Comparison of ENCODE assay signal across 8 cellular contexts in genomic region chr17:39668141-39668924, GRCh38. TPM values are rescaled to one million over a fixed set of nuclear protein-coding genes. Genes with fewer than 3 reads are reported as not detected.
DNase-seq lines count a peak whose midpoint lies in the region; ATAC-seq and TF ChIP-seq lines count a peak whose summit lies in the region.

A gene with protein sequence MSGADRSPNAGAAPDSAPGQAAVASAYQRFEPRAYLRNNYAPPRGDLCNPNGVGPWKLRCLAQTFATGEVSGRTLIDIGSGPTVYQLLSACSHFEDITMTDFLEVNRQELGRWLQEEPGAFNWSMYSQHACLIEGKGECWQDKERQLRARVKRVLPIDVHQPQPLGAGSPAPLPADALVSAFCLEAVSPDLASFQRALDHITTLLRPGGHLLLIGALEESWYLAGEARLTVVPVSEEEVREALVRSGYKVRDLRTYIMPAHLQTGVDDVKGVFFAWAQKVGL (plus strand): TSS chr17:39668453. CDS start chr17:39668476, 23 bp downstream.

- H3K27me3 Mint-ChIP-seq in HFFc6 (ENCODE audit: insufficient read depth), result peaks cover 47% of the 10 kb centered on the region
- H3K27me3 Mint-ChIP-seq in activated naive CD8-positive, alpha-beta T cell treated with anti-CD3 and anti-CD28 coated beads for 36 hours, result peaks cover 24% of the 10 kb centered on the region

- 3 to 5% (median 4%) methylated on average over 34 to 73 of the region's 73 CpGs for WGBS in psoas muscle, 3 donors
- WGBS in aorta, 2 donors, result 9 to 11% methylated on average over 62 to 73 of the region's 73 CpGs

- DNase-seq in Ammon's horn (ENCODE audit: low spot score) (peak; percentile 58), HFFc6 (no peak), SK-N-DZ (ENCODE audit: low spot score) (peak; percentile 68), cardiac muscle cell (ENCODE audit: low read depth in 1 of 2, low spot score in 1 of 2) (peak; percentile 63 to 88), psoas muscle (peak; percentile 82 to 90), aorta (peak; percentile 80 to 93), cerebellar nuclear complex (lab: John Stamatoyannopoulos, UW) (no peak)
- DNase-seq in activated naive CD8-positive, alpha-beta T cell treated with anti-CD3 and anti-CD28 coated beads for 36 hours, result peak; percentile 80

- H3K4me1 ChIP-seq in cardiac muscle cell (ENCODE audit: low read depth) (peaks cover 46% of the 10 kb centered on the region), psoas muscle (peaks cover 41% of the 10 kb centered on the region), aorta (ENCODE audit: control insufficient read depth in 1 of 2, insufficient read depth in 2 of 2, low read length in 2 of 2) (no peaks in the 10 kb centered on the region)

- no peaks in the 10 kb centered on the region for H3K36me3 Mint-ChIP-seq in HFFc6 (ENCODE audit: low read depth)
- no peaks in the 10 kb centered on the region for H3K36me3 Mint-ChIP-seq in activated naive CD8-positive, alpha-beta T cell treated with anti-CD3 and anti-CD28 coated beads for 36 hours

- ATAC-seq in psoas muscle (peak; percentile 12 to 20 (median 14)), aorta (ENCODE audit: low FRiP score) (no peak)

- H3K4me3 Mint-ChIP-seq in HFFc6, result 0 out of 2 replicates have a peak within 1 kb of the TSS, but pooled peaks have one; percentile 9
- H3K4me3 Mint-ChIP-seq in activated naive CD8-positive, alpha-beta T cell treated with anti-CD3 and anti-CD28 coated beads for 36 hours, result peak within 1 kb of the TSS; percentile 66

- intact Hi-C loops in psoas muscle (cut with DNase I), result no loop called here
- intact Hi-C loops in aorta (cut with DNase I), result loop anchor here (5.0 kb wide), 2 partner anchors 34 to 59 kb away; partner anchors contain the start of gene ERBB2 (in 2 of the 2)

- peak within 1 kb of the TSS; percentile 86 for H3K27ac ChIP-seq in cardiac muscle cell
- H3K27ac ChIP-seq in psoas muscle, result peak within 1 kb of the TSS; percentile 96
- H3K27ac ChIP-seq in aorta (ENCODE audit: low read depth in 1 of 2, low read length in 2 of 2), result peak within 1 kb of the TSS in 1 of 2 donors; percentile 15

- H3K9me3 ChIP-seq in cardiac muscle cell (ENCODE audit: low read depth) (no peaks in the 10 kb centered on the region), psoas muscle (no peaks in the 10 kb centered on the region), aorta (ENCODE audit: control insufficient read depth, low read length) (no peaks in the 10 kb centered on the region)

- no peaks in the 10 kb centered on the region for H3K9me3 Mint-ChIP-seq in HFFc6
- no peaks in the 10 kb centered on the region for H3K9me3 Mint-ChIP-seq in activated naive CD8-positive, alpha-beta T cell treated with anti-CD3 and anti-CD28 coated beads for 36 hours

- peaks cover 18% of the 10 kb centered on the region for H3K4me1 Mint-ChIP-seq in HFFc6 (ENCODE audit: low read depth)
- H3K4me1 Mint-ChIP-seq in activated naive CD8-positive, alpha-beta T cell treated with anti-CD3 and anti-CD28 coated beads for 36 hours, result peaks cover 3% of the 10 kb centered on the region

- H3K4me3 ChIP-seq in cardiac muscle cell (peak within 1 kb of the TSS; percentile 36), psoas muscle (peak within 1 kb of the TSS; percentile 79), aorta (ENCODE audit: low read length in 2 of 2) (no peak within 1 kb of the TSS)

- no peak within 1 kb of the TSS for H3K27ac Mint-ChIP-seq in HFFc6
- H3K27ac Mint-ChIP-seq in activated naive CD8-positive, alpha-beta T cell treated with anti-CD3 and anti-CD28 coated beads for 36 hours, result no peak within 1 kb of the TSS

- TF ChIP-seq CTCF in HFFc6 (IDR thresholded peaks at IDR 0.05) (peak; percentile 78), cardiac muscle cell (IDR thresholded peaks at IDR 0.05; ENCODE audit: low read depth, low read length) (peak; percentile 70), psoas muscle (IDR thresholded peaks at IDR 0.05) (peak; percentile 63)

- H3K27me3 ChIP-seq in cardiac muscle cell (no peaks in the 10 kb centered on the region), psoas muscle (ENCODE audit: insufficient read depth in 3 of 3, low read length in 2 of 3) (no peaks in the 10 kb centered on the region), aorta (ENCODE audit: control insufficient read depth in 1 of 2, insufficient read depth in 2 of 2, low read length in 1 of 2) (no peaks in the 10 kb centered on the region)

- H3K36me3 ChIP-seq in cardiac muscle cell, result no peaks in the 10 kb centered on the region
- no peaks in the 10 kb centered on the region for H3K36me3 ChIP-seq in psoas muscle (ENCODE audit: insufficient read depth in 1 of 2, low read depth in 1 of 2)
- no peaks in the 10 kb centered on the region for H3K36me3 ChIP-seq in aorta (ENCODE audit: control insufficient read depth in 1 of 2, insufficient read depth in 2 of 2, low read length in 1 of 2)

RNA-seq across cellular contexts. Expression of the gene that starts here (rescaled TPM):
- under 1 TPM in 1 of 6 experiments, not detected in 5; 0.26 TPM for total RNA-seq in HFFc6 (2021; fragmentation: NEBNext Ultra II Directional; extraction: Animal tissue kit (Norgen Biotek cat#: 25700))
- 2.4 and 3.4 TPM in 2 replicates for polyA plus RNA-seq in SK-N-DZ (2014; cell fraction: cytosol; rRNA removed)
- 6.0 and 7.2 TPM in 2 replicates for polyA plus RNA-seq in SK-N-DZ (2014; cell fraction: nucleus; rRNA removed)
- not detected for total RNA-seq in activated naive CD8-positive, alpha-beta T cell treated with anti-CD3 and anti-CD28 coated beads for 36 hours
- total RNA-seq in cardiac muscle cell (21.0 and 27.2 TPM in 2 replicates), psoas muscle (10 to 100 TPM in 2 of 4 donors, 1 to 10 TPM in 2; 5.9 to 15.3 (median 11.8) TPM), aorta (1 to 10 TPM in 1 of 2 donors, under 1 TPM in 1; 0.75 to 1.5 TPM)
- polyA plus RNA-seq in cardiac muscle cell (11.9 and 14.7 TPM in 2 replicates), psoas muscle (10 to 100 TPM in 1 of 3 donors, 1 to 10 TPM in 2; 6.0 to 13.0 (median 6.8) TPM), aorta (10 to 100 TPM in 1 of 2 donors, under 1 TPM in 1; 0.75 to 30.2 TPM)

Comparison
In these comparisons a context has a peak if more than half of its experiments do, and no peak if none do; other contexts are left out.
1. Peak in DNase-seq in activated naive CD8-positive, alpha-beta T cell treated with anti-CD3 and anti-CD28 coated beads for 36 hours; RNA of the gene not detected or under 1 TPM.
2. DNase-seq: peak in Ammon's horn (single experiment), SK-N-DZ (single experiment), cardiac muscle cell (2 of 2), psoas muscle (2 of 2) and aorta (2 of 2); none in HFFc6 (single experiment) and cerebellar nuclear complex (0 of 2).
3. H3K4me3 ChIP-seq: peak in cardiac muscle cell (single experiment) and psoas muscle (single experiment); none in aorta (0 of 2).
4. intact Hi-C loops: an anchor here in aorta (5.0 kb wide); none called in psoas muscle.
5. Peak in every context shown above with its lines, with median percentiles within 50 percentile points of each other: CTCF ChIP-seq.